ENCODE assay signal across 10 cellular contexts in genomic region chr18:46711444-46711863, GRCh38. TPM values are rescaled to one million over a fixed set of nuclear protein-coding genes. Genes with fewer than 3 reads are reported as not detected.
DNase-seq lines count a peak whose midpoint lies in the region; ATAC-seq lines count a peak whose summit lies in the region.
"Had no signal": no experiment of that assay in that cellular context is flagged by ENCODE, and none has a peak within 500 bp of the region (broad histone marks: within the 10 kb centered on the region; RNA-seq: fewer than 3 reads in every experiment).

No MANE protein-coding gene starts in this region.

- H3K27me3 ChIP-seq in SJCRH30, result no peaks in the 10 kb centered on the region
- H3K27me3 ChIP-seq: Peyer's patch had no signal

- DNase-seq in SJCRH30 (peak; percentile 70 to 76), myocyte (ENCODE audit: low read depth) (peak; percentile 95), GM03348 (ENCODE audit: low spot score) (no peak), middle frontal gyrus (ENCODE audit: extremely low spot score, low spot score) (no peak), NCI-H1092 (lab: John Stamatoyannopoulos, UW) (no peak), NCI-H2196 (lab: John Stamatoyannopoulos, UW; ENCODE audit: unreplicated experiment) (no peak)
- DNase-seq: activated CD4-positive, alpha-beta T cell treated with anti-CD3 and anti-CD28 coated beads, Interleukin-2, amount 50 U/mL, for 1 hour; Peyer's patch had no signal

- H3K9me3 ChIP-seq in SJCRH30 (replicated peaks), result no peaks in the 10 kb centered on the region
- H3K9me3 ChIP-seq: Peyer's patch had no signal

- no peaks in the 10 kb centered on the region for H3K36me3 ChIP-seq in SJCRH30
- H3K36me3 ChIP-seq: Peyer's patch had no signal

- H3K4me3 ChIP-seq in SJCRH30, result no peak overlapping the region
- H3K4me3 ChIP-seq: Peyer's patch had no signal

- H3K4me1 ChIP-seq in SJCRH30, result peaks cover 21% of the 10 kb centered on the region
- H3K4me1 ChIP-seq: Peyer's patch had no signal

- peak; percentile 79 for ATAC-seq in GM18517 (IDR thresholded peaks at IDR 0.05; ENCODE audit: unreplicated experiment)
- ATAC-seq in HG02885 (IDR thresholded peaks at IDR 0.05; ENCODE audit: poor library complexity, unreplicated experiment), result peak; percentile 45

- peak overlapping the region; percentile 64 for H3K27ac ChIP-seq in SJCRH30
- H3K27ac ChIP-seq: Peyer's patch had no signal

RNA-seq across cellular contexts. Expression of gene ST8SIA5, which starts 45.4 kb away (rescaled TPM):
- 3.2 and 3.8 TPM in 2 replicates for total RNA-seq in SJCRH30 (2014; rRNA removed; shearing (Covaris generic))
- total RNA-seq in myocyte, result 3.0 and 3.6 TPM in 2 replicates
- 1.7 TPM for polyA plus RNA-seq in myocyte (2012)

RNA-seq across cellular contexts. Expression of gene LOXHD1, which starts 54.4 kb away (rescaled TPM):
- not detected in 2 replicates for total RNA-seq in SJCRH30 (2014; rRNA removed; shearing (Covaris generic))
- total RNA-seq in myocyte, result not detected in 2 replicates
- not detected for polyA plus RNA-seq in myocyte (2012)

Comparison
In these comparisons a context has a peak if more than half of its experiments do, and no peak if none do; other contexts are left out.
1. DNase-seq: peak in SJCRH30 (2 of 2) and myocyte (single experiment); none in GM03348 (single experiment), middle frontal gyrus (single experiment), NCI-H1092 (single experiment) and NCI-H2196 (single experiment).